Comparison of ENCODE assay signal across 8 cellular contexts in genomic region chr3:45145223-45145622, GRCh38. TPM values are rescaled to one million over a fixed set of nuclear protein-coding genes. Genes with fewer than 3 reads are reported as not detected.
DNase-seq lines count a peak whose midpoint lies in the region; ATAC-seq, FAIRE-seq and TF ChIP-seq lines count a peak whose summit lies in the region.

No MANE protein-coding gene starts in this region.

- FAIRE-seq in RCC 7860 (lab: Jason Lieb, UNC), result no peak

- DNase-seq in right cardiac atrium, result no peak
- no peak for DNase-seq in Right ventricle myocardium superior
- peak; percentile 65 for DNase-seq in mammary epithelial cell
- DNase-seq in mesothelial cell of epicardium (ENCODE audit: low spot score in 2 of 2, unreplicated experiment in 2 of 2), result no peak
- no peak for DNase-seq in uterus
- DNase-seq in glomerular visceral epithelial cell (ENCODE audit: extremely low spot score), result no peak
- DNase-seq in RCC 7860 (ENCODE audit: low spot score), result no peak
- DNase-seq in activated CD4-positive, alpha-beta T cell treated with anti-CD3 and anti-CD28 coated beads, Interleukin-2, amount 50 U/mL, for 4 hours, result no peak

- peaks cover 4% of the 10 kb centered on the region for H3K9me3 Mint-ChIP-seq in mesothelial cell of epicardium

- H3K9me3 ChIP-seq in right cardiac atrium (ENCODE audit: control insufficient read depth, low read length), result no peaks in the 10 kb centered on the region
- H3K9me3 ChIP-seq in mammary epithelial cell (replicated peaks; ENCODE audit: insufficient read depth, low read length), result no peaks in the 10 kb centered on the region
- no peaks in the 10 kb centered on the region for H3K9me3 ChIP-seq in uterus

- H3K27ac ChIP-seq in right cardiac atrium (ENCODE audit: low read length) (no peak overlapping the region), mammary epithelial cell (ENCODE audit: insufficient read depth, low read depth, low read length) (peak overlapping the region; percentile 95), uterus (peak overlapping the region in 1 of 2 donors; percentile 59)

- TF ChIP-seq CTCF in mammary epithelial cell (conservative IDR thresholded peaks at IDR 0.05 in 1 of 2, IDR thresholded peaks at IDR 0.05 in 1 of 2; ENCODE audit: extremely low read depth in 1 of 2, insufficient read depth in 1 of 2, low read depth in 1 of 2, low read length in 2 of 2) (no peak), mesothelial cell of epicardium (IDR thresholded peaks at IDR 0.05; ENCODE audit: unreplicated experiment) (no peak), uterus (IDR thresholded peaks at IDR 0.05) (no peak)

- peak overlapping the region; percentile 95 for H3K9ac ChIP-seq in mammary epithelial cell (ENCODE audit: insufficient read depth, low read length)

- no peaks in the 10 kb centered on the region for H4K20me1 ChIP-seq in mammary epithelial cell (ENCODE audit: insufficient read depth, low read length)

- WGBS in right cardiac atrium, result 10% methylated on average over 15 of the region's 15 CpGs
- WGBS in mammary epithelial cell (ENCODE audit: low coverage, missing lambda C conversion rate), result 1% methylated on average over 15 of the region's 15 CpGs

- in situ Hi-C loops in mammary epithelial cell (cut with MboI; ENCODE audit: low sequenced_read_pairs in 2 of 2), result no loop called here

- H2AFZ ChIP-seq in mammary epithelial cell (ENCODE audit: low read depth, low read length), result peak overlapping the region; percentile 89

- peak overlapping the region; percentile 94 for H3K4me2 ChIP-seq in mammary epithelial cell (ENCODE audit: insufficient read depth, low read depth, low read length)

- intact Hi-C loops in right cardiac atrium (cut with DNase I) (no loop called here), Right ventricle myocardium superior (cut with DNase I) (no loop called here), mammary epithelial cell (cut with micrococcal nuclease) (loop anchor here (1.0 to 2.0 kb wide), 4 partner anchors 21 to 65 kb away; no protein-coding TSS in a partner anchor), uterus (cut with DNase I; ENCODE audit: low total_unique reads) (no loop called here)

- dilution Hi-C loops in mammary epithelial cell (cut with HindIII; ENCODE audit: low sequenced_read_pairs), result no loop called here

- TF ChIP-seq POLR2A in uterus (IDR thresholded peaks at IDR 0.05), result no peak

- ATAC-seq in right cardiac atrium (no peak), Right ventricle myocardium superior (ENCODE audit: poor library complexity) (no peak)

- no peaks in the 10 kb centered on the region for H3K36me3 Mint-ChIP-seq in mesothelial cell of epicardium

- CTCF ChIA-PET in mammary epithelial cell (lab: Charles Lee; ENCODE audit: low non-redundant PET), result no interaction called here

- H3K27ac Mint-ChIP-seq in mesothelial cell of epicardium, result no peak overlapping the region

- H3K4me3 ChIP-seq in right cardiac atrium (ENCODE audit: low read length) (peak overlapping the region; percentile 3), mammary epithelial cell (replicated peaks in 1 of 3; ENCODE audit: insufficient read depth in 1 of 3, low read depth in 2 of 3, low read length in 3 of 3) (peak overlapping the region; percentile 68 to 98 (median 97)), uterus (peak overlapping the region; percentile 12 to 51)

- no TSS peak for BruUV-seq in mammary epithelial cell (replicated peaks; lab: Mats Ljungman, UMichigan)

- peak overlapping the region; percentile 86 for H3K4me3 Mint-ChIP-seq in mesothelial cell of epicardium

- H3K36me3 ChIP-seq in mammary epithelial cell (ENCODE audit: insufficient read depth, low read length) (no peaks in the 10 kb centered on the region), uterus (no peaks in the 10 kb centered on the region)

- peaks cover 10% of the 10 kb centered on the region for H3K4me1 Mint-ChIP-seq in mesothelial cell of epicardium

- peaks cover 62% of the 10 kb centered on the region for H3K27me3 Mint-ChIP-seq in mesothelial cell of epicardium (ENCODE audit: low read depth)

- no peaks in the 10 kb centered on the region for H3K4me1 ChIP-seq in right cardiac atrium (ENCODE audit: control insufficient read depth, insufficient read depth, low read length)
- peaks cover 40% of the 10 kb centered on the region for H3K4me1 ChIP-seq in mammary epithelial cell (ENCODE audit: insufficient read depth, low read length)
- H3K4me1 ChIP-seq in uterus, result no peaks in the 10 kb centered on the region

- H3K79me2 ChIP-seq in mammary epithelial cell (ENCODE audit: insufficient read depth, low read length), result peaks cover 67% of the 10 kb centered on the region

- H3K27me3 ChIP-seq in right cardiac atrium (ENCODE audit: control insufficient read depth, insufficient read depth) (peaks cover 4% of the 10 kb centered on the region), mammary epithelial cell (ENCODE audit: insufficient read depth, low read length) (no peaks in the 10 kb centered on the region), uterus (no peaks in the 10 kb centered on the region)

RNA-seq across cellular contexts. Expression of gene CDCP1, which starts 1.0 kb away (rescaled TPM):
- total RNA-seq in right cardiac atrium (under 1 TPM; 0.31 to 0.72 (median 0.46) TPM), Right ventricle myocardium superior (0.38 TPM), mammary epithelial cell (100 to 1,000 TPM; 126 to 271 TPM), mesothelial cell of epicardium (1.3 to 1.4 TPM (median 1.3 TPM) in 3 replicates), uterus (10 to 100 TPM in 1 of 4 donors, 1 to 10 TPM in 3; 1.8 to 14.2 (median 4.0) TPM)
- polyA plus RNA-seq in right cardiac atrium (0.09 TPM), mammary epithelial cell (138 TPM)
- polyA minus RNA-seq in mammary epithelial cell, result 432 TPM

Comparison
In these comparisons a context has a peak if more than half of its experiments do, and no peak if none do; other contexts are left out.
1. H3K4me3 ChIP-seq: peak in every context shown above with its lines; median percentile 97 in mammary epithelial cell; 32 in uterus; 3 in right cardiac atrium.
2. RNA of gene CDCP1, which starts 1.0 kb away (total RNA-seq): 126 to 271 TPM in mammary epithelial cell; 1.8 to 14.2 TPM in uterus, 1.3 to 1.4 TPM in mesothelial cell of epicardium, 0.31 to 0.72 TPM in right cardiac atrium and 0.38 TPM in Right ventricle myocardium superior (single experiment); every median in the first group is over 4 times any median in the second.